ENCODE assay signal across 20 cellular contexts in the genomic region with DNA sequence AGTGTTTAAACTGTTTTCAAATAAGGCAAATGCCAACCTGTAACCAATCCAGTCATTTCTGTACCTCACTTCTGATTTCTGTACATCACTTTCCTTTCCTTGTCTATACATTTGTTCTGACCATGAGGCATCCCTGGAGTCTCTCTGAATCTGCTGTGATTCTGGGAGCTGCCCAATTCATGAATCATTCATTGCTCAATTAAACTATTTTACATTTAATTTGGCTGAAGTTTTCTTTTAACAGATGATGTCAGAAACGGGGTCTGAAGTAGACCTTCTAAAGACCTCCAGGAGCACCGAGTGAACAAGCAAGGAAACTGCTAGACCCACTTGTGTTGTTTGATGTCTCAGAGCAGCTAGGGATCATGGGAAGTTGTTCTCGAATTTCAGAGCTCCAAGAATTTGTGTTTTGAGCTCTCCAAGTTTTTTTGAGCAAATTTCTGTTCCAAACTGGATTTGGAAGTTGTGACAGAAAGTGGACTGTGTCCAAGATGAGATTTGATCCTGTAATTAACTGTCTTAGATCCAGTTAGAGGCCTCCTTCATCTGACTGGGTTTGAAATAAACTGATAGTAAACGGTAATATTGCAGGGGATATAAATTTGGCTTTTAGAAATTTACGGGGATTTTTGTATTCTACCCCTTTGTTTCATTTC.
A peak's percentile ranks its signal among the peaks of the same experiment; 100 is the strongest.
DNase-seq lines count a peak whose midpoint lies in the region; ATAC-seq and TF ChIP-seq lines count a peak whose summit lies in the region.
"Had no signal": no experiment of that assay in that cellular context is flagged by ENCODE, and none has a peak within 500 bp of the region (broad histone marks: within the 10 kb centered on the region; RNA-seq: fewer than 3 reads in every experiment).

No MANE protein-coding gene starts in this region.

- no peaks in the 10 kb centered on the region for H3K27me3 ChIP-seq in osteoblast (ENCODE audit: insufficient read depth, low read length)
- H3K27me3 ChIP-seq: BE2C, SJCRH30 had no signal

- no peaks in the 10 kb centered on the region for H3K79me2 ChIP-seq in osteoblast (ENCODE audit: insufficient read depth, low read length)

- no peak for TF ChIP-seq CTCF in osteoblast (IDR thresholded peaks at IDR 0.05; ENCODE audit: extremely low read depth, low read depth, low read length)

- no peaks in the 10 kb centered on the region for H4K20me1 ChIP-seq in osteoblast (ENCODE audit: insufficient read depth, low read length)

- peak overlapping the region; percentile 43 for H2AFZ ChIP-seq in osteoblast (ENCODE audit: low read length)
- H2AFZ ChIP-seq: PC-9 had no signal

- H3K4me1 ChIP-seq in osteoblast (ENCODE audit: insufficient read depth, low read length): no peaks in the 10 kb centered on the region
- H3K4me1 ChIP-seq: BE2C, SJCRH30 had no signal

- ATAC-seq in GM19397 (IDR thresholded peaks at IDR 0.05; ENCODE audit: unreplicated experiment): no peak
- ATAC-seq: HepG2 had no signal

- H3K27ac ChIP-seq in osteoblast (ENCODE audit: low read depth, low read length): no peak overlapping the region
- H3K27ac ChIP-seq: KMS-11, PC-9, SJCRH30 had no signal

- no peaks in the 10 kb centered on the region for H3K9me3 ChIP-seq in osteoblast (ENCODE audit: low read depth, low read length)
- H3K9me3 ChIP-seq: BE2C, SJCRH30 had no signal

- DNase-seq in HCEC 1CT (peak; percentile 13), M059J (ENCODE audit: low read depth) (peak; percentile 0), fibroblast of gingiva (ENCODE audit: low read depth) (peak; percentile 6), osteoblast (ENCODE audit: insufficient read length, low spot score, missing footprints) (no peak), HPDE6-E6E7 (ENCODE audit: extremely low spot score) (no peak), NCI-H1417 (lab: John Stamatoyannopoulos, UW) (no peak), NOMO-1 treated with dmso at 0.1 percent for 144 hours (lab: John Stamatoyannopoulos, UW; ENCODE audit: unreplicated experiment) (no peak)
- DNase-seq: BE2C; Calu3; CD4-positive, alpha-beta T cell; MM.1S; NCI-H1105; NCI-H187; NCI-H748 treated with DMSO at 0.1 percent for 48 hours; PC-9; SW 1271 had no signal

- peak overlapping the region; percentile 16 for H3K4me2 ChIP-seq in osteoblast (ENCODE audit: insufficient read depth, low read length)
- H3K4me2 ChIP-seq: KMS-11, PC-9 had no signal

- no peak overlapping the region for H3K4me3 ChIP-seq in osteoblast (ENCODE audit: insufficient read depth, low read length)
- H3K4me3 ChIP-seq: PC-9, SJCRH30 had no signal

- H3K36me3 ChIP-seq in osteoblast (ENCODE audit: insufficient read depth, low read length): no peaks in the 10 kb centered on the region
- H3K36me3 ChIP-seq: BE2C, SJCRH30 had no signal

Comparison
In these comparisons a context has a peak if more than half of its experiments do, and no peak if none do; other contexts are left out.
1. DNase-seq: peak in HCEC 1CT (single experiment), M059J (single experiment) and fibroblast of gingiva (single experiment); none in osteoblast (single experiment), HPDE6-E6E7 (single experiment), NCI-H1417 (0 of 3) and NOMO-1 treated with dmso at 0.1 percent for 144 hours (single experiment).